Comparison of ENCODE assay signal across 1 cellular context in the genomic region with DNA sequence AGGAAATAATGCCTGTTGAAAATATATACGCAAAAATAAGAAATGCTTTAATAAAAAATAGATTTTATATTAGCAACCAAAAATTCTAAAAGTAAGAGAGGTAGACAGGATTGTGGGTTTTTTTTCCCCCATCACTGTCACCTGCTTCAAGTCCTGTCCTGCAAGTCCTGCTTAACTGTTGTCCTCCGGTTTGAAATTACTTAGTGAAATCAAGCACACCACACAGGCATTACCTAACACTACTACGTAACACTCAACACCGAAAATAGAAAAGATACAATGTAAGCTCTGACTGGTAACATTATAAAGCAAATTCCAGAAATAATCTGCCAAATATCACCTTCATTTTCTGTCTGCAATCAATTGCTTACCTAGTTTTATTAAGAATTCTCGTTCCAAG.
TF ChIP-seq lines count a peak whose summit lies in the region.

No MANE protein-coding gene starts in this region.

TF ChIP-seq in GM12878, 131 proteins besides CTCF, POLR2A, EP300 and RAD21 (continued from another document):
- no peak for TF ChIP-seq E2F8 (IDR thresholded peaks at IDR 0.05; ENCODE audit: low read depth, partially characterized antibody)
- TF ChIP-seq MLLT1 (IDR thresholded peaks at IDR 0.05): no peak
- no peak for TF ChIP-seq CBX5 (IDR thresholded peaks at IDR 0.05; ENCODE audit: low read depth)
- no peak for TF ChIP-seq PRDM15 (CRISPR knock-in tag; IDR thresholded peaks at IDR 0.05)
- TF ChIP-seq, protein P1, sequence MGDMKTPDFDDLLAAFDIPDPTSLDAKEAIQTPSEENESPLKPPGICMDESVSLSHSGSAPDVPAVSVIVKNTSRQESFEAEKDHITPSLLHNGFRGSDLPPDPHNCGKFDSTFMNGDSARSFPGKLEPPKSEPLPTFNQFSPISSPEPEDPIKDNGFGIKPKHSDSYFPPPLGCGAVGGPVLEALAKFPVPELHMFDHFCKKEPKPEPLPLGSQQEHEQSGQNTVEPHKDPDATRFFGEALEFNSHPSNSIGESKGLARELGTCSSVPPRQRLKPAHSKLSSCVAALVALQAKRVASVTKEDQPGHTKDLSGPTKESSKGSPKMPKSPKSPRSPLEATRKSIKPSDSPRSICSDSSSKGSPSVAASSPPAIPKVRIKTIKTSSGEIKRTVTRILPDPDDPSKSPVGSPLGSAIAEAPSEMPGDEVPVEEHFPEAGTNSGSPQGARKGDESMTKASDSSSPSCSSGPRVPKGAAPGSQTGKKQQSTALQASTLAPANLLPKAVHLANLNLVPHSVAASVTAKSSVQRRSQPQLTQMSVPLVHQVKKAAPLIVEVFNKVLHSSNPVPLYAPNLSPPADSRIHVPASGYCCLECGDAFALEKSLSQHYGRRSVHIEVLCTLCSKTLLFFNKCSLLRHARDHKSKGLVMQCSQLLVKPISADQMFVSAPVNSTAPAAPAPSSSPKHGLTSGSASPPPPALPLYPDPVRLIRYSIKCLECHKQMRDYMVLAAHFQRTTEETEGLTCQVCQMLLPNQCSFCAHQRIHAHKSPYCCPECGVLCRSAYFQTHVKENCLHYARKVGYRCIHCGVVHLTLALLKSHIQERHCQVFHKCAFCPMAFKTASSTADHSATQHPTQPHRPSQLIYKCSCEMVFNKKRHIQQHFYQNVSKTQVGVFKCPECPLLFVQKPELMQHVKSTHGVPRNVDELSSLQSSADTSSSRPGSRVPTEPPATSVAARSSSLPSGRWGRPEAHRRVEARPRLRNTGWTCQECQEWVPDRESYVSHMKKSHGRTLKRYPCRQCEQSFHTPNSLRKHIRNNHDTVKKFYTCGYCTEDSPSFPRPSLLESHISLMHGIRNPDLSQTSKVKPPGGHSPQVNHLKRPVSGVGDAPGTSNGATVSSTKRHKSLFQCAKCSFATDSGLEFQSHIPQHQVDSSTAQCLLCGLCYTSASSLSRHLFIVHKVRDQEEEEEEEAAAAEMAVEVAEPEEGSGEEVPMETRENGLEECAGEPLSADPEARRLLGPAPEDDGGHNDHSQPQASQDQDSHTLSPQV (IDR thresholded peaks at IDR 0.05): no peak
- no peak for TF ChIP-seq TCF12 (IDR thresholded peaks at IDR 0.05; ENCODE audit: low read depth, low read length)
- no peak for TF ChIP-seq KDM1A (IDR thresholded peaks at IDR 0.05; ENCODE audit: borderline replicate concordance)
- TF ChIP-seq IRF4 (IDR thresholded peaks at IDR 0.05; ENCODE audit: low read depth, low read length): no peak
- no peak for TF ChIP-seq CEBPB (IDR thresholded peaks at IDR 0.05; ENCODE audit: borderline replicate concordance in 1 of 2, low read depth in 2 of 2, low read length in 2 of 2)
- TF ChIP-seq RBBP5 (conservative IDR thresholded peaks at IDR 0.05): no peak
- no peak for TF ChIP-seq CBFB (IDR thresholded peaks at IDR 0.05; ENCODE audit: low read depth)
